23 cellular contexts compared by ENCODE assay signal in the genomic region with DNA sequence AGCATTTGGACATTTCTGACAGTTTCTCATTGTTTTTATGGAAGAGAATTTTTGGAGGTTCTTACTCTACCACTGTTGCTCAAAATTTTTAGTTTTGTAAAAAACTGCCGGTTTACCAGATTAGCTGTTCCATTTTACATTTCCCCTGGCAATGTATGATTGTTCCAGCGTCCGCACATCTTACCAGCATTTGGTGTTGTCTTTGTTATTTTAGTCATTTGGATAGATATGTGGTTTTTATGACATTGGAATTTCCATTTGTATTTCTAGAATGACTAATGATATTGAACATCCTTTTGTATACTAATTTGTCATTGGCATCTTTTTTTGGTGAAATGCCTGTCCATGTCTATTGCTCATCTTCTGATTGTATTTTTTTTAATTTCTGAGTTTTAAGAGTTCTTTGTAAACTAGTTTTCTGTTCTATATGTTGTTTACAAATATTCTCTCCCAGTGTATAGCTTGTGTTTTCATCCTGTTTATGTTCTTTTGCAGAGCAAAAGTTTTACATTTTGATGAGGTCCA. TPM values are rescaled to one million over a fixed set of nuclear protein-coding genes. Genes with fewer than 3 reads are reported as not detected.
A peak's percentile ranks its signal among the peaks of the same experiment; 100 is the strongest.
DNase-seq lines count a peak whose midpoint lies in the region; TF ChIP-seq lines count a peak whose summit lies in the region.
"Had no signal": no experiment of that assay in that cellular context is flagged by ENCODE, and none has a peak within 500 bp of the region (broad histone marks: within the 10 kb centered on the region; RNA-seq: fewer than 3 reads in every experiment).

No MANE protein-coding gene starts in this region.

- no peaks in the 10 kb centered on the region for H3K27me3 ChIP-seq in BLaER1
- H3K27me3 ChIP-seq: esophagus muscularis mucosa, SJSA1, stomach had no signal

- no peaks in the 10 kb centered on the region for H3K9me3 Mint-ChIP-seq in T-helper 1 cell treated with Interleukin-12 subunit alpha and Interleukin-12 subunit beta and Interleukin-4 antibody, amounts not matched to agents 30 μg/mL and 1 μg/mL, for 36 hours
- H3K9me3 Mint-ChIP-seq in activated naive CD8-positive, alpha-beta T cell treated with anti-CD3 and anti-CD28 coated beads for 36 hours, result peaks cover 5% of the 10 kb centered on the region
- H3K9me3 Mint-ChIP-seq: type B pancreatic cell had no signal

- H3K27ac ChIP-seq in BLaER1, result peak overlapping the region; percentile 81
- H3K27ac ChIP-seq: esophagus muscularis mucosa, GM23248, left ventricle myocardium inferior, SJSA1, stomach had no signal

- peak overlapping the region; percentile 37; the same call in 1 of the 2 replicates for H3K4me3 ChIP-seq in BLaER1
- H3K4me3 ChIP-seq: esophagus muscularis mucosa, GM23248, left ventricle myocardium inferior, SJSA1, smooth muscle cell, stomach had no signal

- POLR2A ChIA-PET in GM10248 (lab: Yijun Ruan, JAX), result no interaction called here

- CTCF ChIA-PET in GM10248 (lab: Yijun Ruan, JAX), result interaction anchor here (1.4 to 13.7 kb wide), 2 partner anchors 423 to 475 kb away, joined by 3 to 154 read pairs; no protein-coding TSS in a partner anchor

- peak; percentile 38 for DNase-seq in activated CD4-positive, alpha-beta T cell treated with anti-CD3 and anti-CD28 coated beads for 48 hours
- DNase-seq in activated CD4-positive, alpha-beta T cell treated with anti-CD3 and anti-CD28 coated beads for 1 hour, result no peak
- DNase-seq in activated naive CD8-positive, alpha-beta T cell treated with anti-CD3 and anti-CD28 coated beads for 36 hours, result no peak
- DNase-seq in GM10248 (ENCODE audit: extremely low spot score) (no peak), LoVo (ENCODE audit: low spot score) (no peak), SIG-M5 (lab: John Stamatoyannopoulos, UW) (no peak)
- DNase-seq: 8988T; DMS153; GM23248; hypothalamus; left ventricle myocardium inferior; naive thymus-derived CD4-positive, alpha-beta T cell; NCI-H1105 treated with DMSO at 0.1 percent for 48 hours; NCI-H2029 treated with DMSO at 0.1 percent for 48 hours; NCI-H2227 treated with DMSO at 0.1 percent for 48 hours; NCI-H69; stomach had no signal

- no peaks in the 10 kb centered on the region for H3K27me3 Mint-ChIP-seq in T-helper 1 cell treated with Interleukin-12 subunit alpha and Interleukin-12 subunit beta and Interleukin-4 antibody, amounts not matched to agents 30 μg/mL and 1 μg/mL, for 36 hours (ENCODE audit: low read depth)
- peaks cover 2% of the 10 kb centered on the region for H3K27me3 Mint-ChIP-seq in activated naive CD8-positive, alpha-beta T cell treated with anti-CD3 and anti-CD28 coated beads for 36 hours
- H3K27me3 Mint-ChIP-seq: naive thymus-derived CD4-positive, alpha-beta T cell; type B pancreatic cell had no signal

- H3K36me3 Mint-ChIP-seq in T-helper 1 cell treated with Interleukin-12 subunit alpha and Interleukin-12 subunit beta and Interleukin-4 antibody, amounts not matched to agents 30 μg/mL and 1 μg/mL, for 36 hours (ENCODE audit: low read depth), result peaks cover 13% of the 10 kb centered on the region
- peaks cover 27% of the 10 kb centered on the region for H3K36me3 Mint-ChIP-seq in activated naive CD8-positive, alpha-beta T cell treated with anti-CD3 and anti-CD28 coated beads for 36 hours
- H3K36me3 Mint-ChIP-seq: type B pancreatic cell had no signal

- peak overlapping the region; percentile 62 for H3K4me2 ChIP-seq in BLaER1
- H3K4me2 ChIP-seq: smooth muscle cell had no signal

- peak overlapping the region; percentile 47 for H3K4me3 Mint-ChIP-seq in T-helper 1 cell treated with Interleukin-12 subunit alpha and Interleukin-12 subunit beta and Interleukin-4 antibody, amounts not matched to agents 30 μg/mL and 1 μg/mL, for 36 hours
- H3K4me3 Mint-ChIP-seq in activated naive CD8-positive, alpha-beta T cell treated with anti-CD3 and anti-CD28 coated beads for 36 hours, result no peak overlapping the region
- H3K4me3 Mint-ChIP-seq: type B pancreatic cell had no signal

- H4K20me1 ChIP-seq in BLaER1, result no peaks in the 10 kb centered on the region

- H3K9ac ChIP-seq in BLaER1, result peak overlapping the region; percentile 55
- H3K9ac ChIP-seq: GM23248 had no signal

- H3K4me1 Mint-ChIP-seq in T-helper 1 cell treated with Interleukin-12 subunit alpha and Interleukin-12 subunit beta and Interleukin-4 antibody, amounts not matched to agents 30 μg/mL and 1 μg/mL, for 36 hours (ENCODE audit: low read depth), result peaks cover 41% of the 10 kb centered on the region
- H3K4me1 Mint-ChIP-seq in activated naive CD8-positive, alpha-beta T cell treated with anti-CD3 and anti-CD28 coated beads for 36 hours, result peaks cover 31% of the 10 kb centered on the region

- H3K9me3 ChIP-seq in BLaER1, result peaks cover 3% of the 10 kb centered on the region; the same call in 1 of the 2 replicates
- H3K9me3 ChIP-seq: esophagus muscularis mucosa, left ventricle myocardium inferior, SJSA1, stomach had no signal

- H3K27ac Mint-ChIP-seq in T-helper 1 cell treated with Interleukin-12 subunit alpha and Interleukin-12 subunit beta and Interleukin-4 antibody, amounts not matched to agents 30 μg/mL and 1 μg/mL, for 36 hours, result peak overlapping the region; percentile 65
- H3K27ac Mint-ChIP-seq in activated naive CD8-positive, alpha-beta T cell treated with anti-CD3 and anti-CD28 coated beads for 36 hours, result peak overlapping the region; percentile 75
- H3K27ac Mint-ChIP-seq: type B pancreatic cell had no signal

- peaks cover 73% of the 10 kb centered on the region for H3K4me1 ChIP-seq in BLaER1
- H3K4me1 ChIP-seq: SJSA1 had no signal

- H3K36me3 ChIP-seq in BLaER1, result no peaks in the 10 kb centered on the region

- TF ChIP-seq CTCF in GM10248 (IDR thresholded peaks at IDR 0.05; ENCODE audit: control extremely low read depth, extremely low read depth, low read depth, missing control alignments), result no peak

RNA-seq across cellular contexts. Expression of a gene that starts 28.6 kb away (rescaled TPM):
- total RNA-seq in activated naive CD8-positive, alpha-beta T cell treated with anti-CD3 and anti-CD28 coated beads for 36 hours, result 10 to 100 TPM in 1 of 2 experiments, 1 to 10 TPM in 1; 9.9 to 12.4 TPM

RNA-seq across cellular contexts. Expression of a gene that starts 30.5 kb away (rescaled TPM):
- 1 to 10 TPM; 3.7 to 4.2 TPM for total RNA-seq in activated naive CD8-positive, alpha-beta T cell treated with anti-CD3 and anti-CD28 coated beads for 36 hours
